Comparison of ENCODE assay signal across 11 cellular contexts in genomic region chr16:53429221-53429943, GRCh38. TPM values are rescaled to one million over a fixed set of nuclear protein-coding genes. Genes with fewer than 3 reads are reported as not detected.
A peak's percentile ranks its signal among the peaks of the same experiment; 100 is the strongest.
DNase-seq lines count a peak whose midpoint lies in the region; ATAC-seq and TF ChIP-seq lines count a peak whose summit lies in the region.
"Had no signal": no experiment of that assay in that cellular context is flagged by ENCODE, and none has a peak within 500 bp of the region (broad histone marks: within the 10 kb centered on the region; RNA-seq: fewer than 3 reads in every experiment).

No MANE protein-coding gene starts in this region.

- peaks cover 16% of the 10 kb centered on the region for H3K27me3 Mint-ChIP-seq in nephron progenitor cell (ENCODE audit: low read depth, poor library complexity)

- no peaks in the 10 kb centered on the region for H3K36me3 Mint-ChIP-seq in nephron progenitor cell (ENCODE audit: low read depth)
- H3K36me3 Mint-ChIP-seq: brain had no signal

- no peaks in the 10 kb centered on the region for H3K4me1 Mint-ChIP-seq in nephron progenitor cell

- H3K27ac Mint-ChIP-seq in nephron progenitor cell, result no peak overlapping the region

- no peak overlapping the region for H3K4me3 Mint-ChIP-seq in nephron progenitor cell

- ATAC-seq in SK-N-SH treated with all-trans-retinoic acid at 6 μM for 48 hours (peak; percentile 80), HG02763 (IDR thresholded peaks at IDR 0.05; ENCODE audit: unreplicated experiment) (no peak), HG03139 (IDR thresholded peaks at IDR 0.05; ENCODE audit: unreplicated experiment) (no peak)

- DNase-seq in NCI-H524 (lab: John Stamatoyannopoulos, UW), result peak; percentile 46 to 74
- no peak for DNase-seq in NCI-H524 treated with DMSO at 0.1 percent for 48 hours (lab: John Stamatoyannopoulos, UW)
- DNase-seq in fibroblast of pulmonary artery (ENCODE audit: low read depth), result peak; percentile 77
- peak; percentile 79 for DNase-seq in ureter (ENCODE audit: low spot score)
- no peak for DNase-seq in nephron progenitor cell
- DNase-seq: glutamatergic neuron, midbrain had no signal

- no peak for TF ChIP-seq CTCF in fibroblast of pulmonary artery (IDR thresholded peaks at IDR 0.05; ENCODE audit: low read length, missing control alignments)
- TF ChIP-seq CTCF in nephron progenitor cell (IDR thresholded peaks at IDR 0.05), result no peak

- no peak overlapping the region for H3K4me3 ChIP-seq in fibroblast of pulmonary artery (replicated peaks; ENCODE audit: low read depth, low read length)

- peaks cover 31% of the 10 kb centered on the region for H3K9me3 Mint-ChIP-seq in nephron progenitor cell

TF ChIP-seq in SK-N-SH treated with all-trans-retinoic acid at 6 μM for 48 hours, 23 proteins besides CTCF, POLR2A, EP300 and RAD21:
- no peak for TF ChIP-seq ESRRG (CRISPR knock-in tag; IDR thresholded peaks at IDR 0.05)
- TF ChIP-seq PPARA (CRISPR knock-in tag; IDR thresholded peaks at IDR 0.05; ENCODE audit: borderline replicate concordance), result no peak
- 0 out of 2 replicates have a peak, but pooled peaks have one; percentile 53 for TF ChIP-seq GLIS3 (CRISPR knock-in tag; IDR thresholded peaks at IDR 0.05)
- TF ChIP-seq, protein P1, sequence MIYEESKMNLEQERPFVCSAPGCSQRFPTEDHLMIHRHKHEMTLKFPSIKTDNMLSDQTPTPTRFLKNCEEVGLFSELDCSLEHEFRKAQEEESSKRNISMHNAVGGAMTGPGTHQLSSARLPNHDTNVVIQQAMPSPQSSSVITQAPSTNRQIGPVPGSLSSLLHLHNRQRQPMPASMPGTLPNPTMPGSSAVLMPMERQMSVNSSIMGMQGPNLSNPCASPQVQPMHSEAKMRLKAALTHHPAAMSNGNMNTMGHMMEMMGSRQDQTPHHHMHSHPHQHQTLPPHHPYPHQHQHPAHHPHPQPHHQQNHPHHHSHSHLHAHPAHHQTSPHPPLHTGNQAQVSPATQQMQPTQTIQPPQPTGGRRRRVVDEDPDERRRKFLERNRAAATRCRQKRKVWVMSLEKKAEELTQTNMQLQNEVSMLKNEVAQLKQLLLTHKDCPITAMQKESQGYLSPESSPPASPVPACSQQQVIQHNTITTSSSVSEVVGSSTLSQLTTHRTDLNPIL (CRISPR knock-in tag; IDR thresholded peaks at IDR 0.05; ENCODE audit: low read depth), result no peak
- no peak for TF ChIP-seq SNAI2 (CRISPR knock-in tag; IDR thresholded peaks at IDR 0.05)
- TF ChIP-seq TCF4 (CRISPR knock-in tag; IDR thresholded peaks at IDR 0.05; ENCODE audit: borderline replicate concordance), result peak; percentile 46; the same call in 1 of the 2 replicates
- TF ChIP-seq ISL1 (CRISPR knock-in tag; IDR thresholded peaks at IDR 0.05), result peak; percentile 75
- TF ChIP-seq ZNF565 (CRISPR knock-in tag; conservative IDR thresholded peaks at IDR 0.05; ENCODE audit: low read depth), result no peak

RNA-seq across cellular contexts. Expression of gene RBL2, which starts 4.9 kb away (rescaled TPM):
- 74.9 TPM for total RNA-seq in ureter

Comparison
In these comparisons a context has a peak if more than half of its experiments do, and no peak if none do; other contexts are left out.
1. DNase-seq: peak in NCI-H524 (2 of 2), fibroblast of pulmonary artery (single experiment) and ureter (single experiment); none in NCI-H524 treated with DMSO at 0.1 percent for 48 hours (single experiment) and nephron progenitor cell (single experiment).